In genomic region chr2:143960177-143960576, GRCh38 we compare ENCODE assay signal across 17 cellular contexts.
DNase-seq lines count a peak whose midpoint lies in the region; ATAC-seq and FAIRE-seq lines count a peak whose summit lies in the region.
"Had no signal": no experiment of that assay in that cellular context is flagged by ENCODE, and none has a peak within 500 bp of the region (broad histone marks: within the 10 kb centered on the region; RNA-seq: fewer than 3 reads in every experiment).

No MANE protein-coding gene starts in this region.

- H3K27ac Mint-ChIP-seq in CD8-positive, alpha-beta memory T cell: no peak overlapping the region
- H3K27ac Mint-ChIP-seq: CD4-positive, alpha-beta memory T cell had no signal

- H3K27ac ChIP-seq in epithelial cell of prostate: no peak overlapping the region
- no peak overlapping the region for H3K27ac ChIP-seq in CD8-positive, alpha-beta memory T cell (ENCODE audit: low read depth, low read length)
- H3K27ac ChIP-seq: 22Rv1, RWPE1 had no signal

- DNase-seq in NCI-H510A treated with DMSO at 0.1 percent for 48 hours (lab: John Stamatoyannopoulos, UW) (peak; percentile 20), NCI-H510A (lab: John Stamatoyannopoulos, UW) (no peak), NCI-H226 (peak; percentile 23), epithelial cell of prostate (ENCODE audit: low read depth, low spot score) (peak; percentile 2), MG63 (no peak), urothelium cell line (ENCODE audit: low spot score) (no peak)
- no peak for DNase-seq in CD8-positive, alpha-beta memory T cell
- DNase-seq: CD4-positive, alpha-beta memory T cell; DND-41; GF-D8; NCI-H1436; NCI-H2107 had no signal

- H3K9me3 ChIP-seq in MG63: no peaks in the 10 kb centered on the region
- H3K9me3 ChIP-seq in CD8-positive, alpha-beta memory T cell (ENCODE audit: low read length): no peaks in the 10 kb centered on the region

- no peak for ATAC-seq in GM21576 (IDR thresholded peaks at IDR 0.05; ENCODE audit: unreplicated experiment)

- no peak overlapping the region for H3K4me3 ChIP-seq in MG63
- no peak overlapping the region for H3K4me3 ChIP-seq in CD8-positive, alpha-beta memory T cell (ENCODE audit: low read length)

- H3K4me1 Mint-ChIP-seq in CD8-positive, alpha-beta memory T cell: no peaks in the 10 kb centered on the region
- H3K4me1 Mint-ChIP-seq: CD4-positive, alpha-beta memory T cell had no signal

- H3K27me3 Mint-ChIP-seq in CD8-positive, alpha-beta memory T cell: no peaks in the 10 kb centered on the region
- H3K27me3 Mint-ChIP-seq: CD4-positive, alpha-beta memory T cell had no signal

- POLR2A ChIA-PET in CD8-positive, alpha-beta memory T cell (lab: Charles Lee): no interaction called here

- no peaks in the 10 kb centered on the region for H3K36me3 ChIP-seq in MG63
- no peaks in the 10 kb centered on the region for H3K36me3 ChIP-seq in CD8-positive, alpha-beta memory T cell (ENCODE audit: insufficient read depth, low read length)

- peaks cover 0 to 3% (median 0%) of the 10 kb centered on the region in 5 donors for H3K9me3 Mint-ChIP-seq in CD8-positive, alpha-beta memory T cell

- H3K36me3 Mint-ChIP-seq in CD8-positive, alpha-beta memory T cell: peaks cover 11 to 16% (median 12%) of the 10 kb centered on the region in 3 donors

- CTCF ChIA-PET in CD8-positive, alpha-beta memory T cell (lab: Charles Lee): no interaction called here

- no peaks in the 10 kb centered on the region for H3K4me1 ChIP-seq in CD8-positive, alpha-beta memory T cell (ENCODE audit: insufficient read depth, low read length)

- no peak overlapping the region for H3K4me3 Mint-ChIP-seq in CD8-positive, alpha-beta memory T cell
- H3K4me3 Mint-ChIP-seq: CD4-positive, alpha-beta memory T cell had no signal

- no peak for FAIRE-seq in urothelium cell line (lab: Jason Lieb, UNC)
- FAIRE-seq: GM12892, HTR-8/SVneo had no signal

- H3K27me3 ChIP-seq in MG63: no peaks in the 10 kb centered on the region
- no peaks in the 10 kb centered on the region for H3K27me3 ChIP-seq in CD8-positive, alpha-beta memory T cell (ENCODE audit: insufficient read depth, low read length, poor library complexity, severe bottlenecking)

Comparison
In these comparisons a context has a peak if more than half of its experiments do, and no peak if none do; other contexts are left out.
1. DNase-seq: peak in NCI-H510A treated with DMSO at 0.1 percent for 48 hours (single experiment), NCI-H226 (single experiment) and epithelial cell of prostate (single experiment); none in NCI-H510A (single experiment), MG63 (single experiment), CD8-positive, alpha-beta memory T cell (0 of 5) and urothelium cell line (single experiment).